ENCODE assay signal across 22 cellular contexts in the genomic region with DNA sequence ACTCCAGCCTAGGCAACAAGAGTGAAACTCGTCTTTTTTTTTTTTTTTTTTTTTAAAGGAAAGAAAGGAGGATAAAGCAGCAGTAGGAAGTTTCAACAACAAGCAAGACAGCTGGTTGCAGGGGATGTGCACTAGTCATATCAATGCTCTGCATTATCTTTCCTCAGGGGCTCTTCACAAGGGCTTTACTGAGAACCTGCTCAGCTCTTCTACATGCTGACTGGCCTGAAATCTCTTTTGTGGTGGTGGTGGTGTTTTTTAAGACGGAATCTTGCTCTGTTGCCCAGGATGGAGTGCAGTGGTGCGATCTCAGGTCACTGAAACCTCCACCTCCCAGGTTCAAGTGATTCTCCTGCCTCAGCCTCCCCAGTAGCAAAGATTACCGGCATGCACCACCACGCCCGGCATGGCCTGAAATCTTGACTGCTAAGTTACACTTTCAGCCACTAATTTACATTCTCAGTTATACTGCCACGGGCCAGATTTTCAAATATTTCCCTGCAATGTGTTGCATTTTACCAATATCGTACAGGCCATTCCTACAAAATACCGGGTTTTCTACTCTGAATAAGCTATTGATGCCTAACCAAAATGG.
"Had no signal": no experiment of that assay in that cellular context is flagged by ENCODE, and none has a peak within 500 bp of the region (broad histone marks: within the 10 kb centered on the region; RNA-seq: fewer than 3 reads in every experiment).

No MANE protein-coding gene starts in this region.

- H3K9ac ChIP-seq: neural progenitor cell had no signal

- ATAC-seq: activated CD8-positive, alpha-beta memory T cell treated with anti-CD3 and anti-CD28 coated beads, Interleukin-2, amount 10 ng/mL, durations not matched to agents 7 days and 5 days; activated T-cell treated with anti-CD3 and anti-CD28 coated beads, Interleukin-2, amount 50 U/mL, for 72 hours; gastroesophageal sphincter; left lobe of liver; lower lobe of right lung; natural killer cell had no signal

- H3K9me3 Mint-ChIP-seq: activated CD4-positive, alpha-beta memory T cell treated with anti-CD3 and anti-CD28 coated beads, Interleukin-2, amount 10 ng/mL, durations not matched to agents 7 days and 5 days; activated CD4-positive, alpha-beta T cell treated with anti-CD3 and anti-CD28 coated beads, Interleukin-2, amount 10 ng/mL, durations not matched to agents 7 days and 5 days; activated naive CD4-positive, alpha-beta T cell treated with anti-CD3 and anti-CD28 coated beads for 36 hours; activated T-cell treated with anti-CD3 and anti-CD28 coated beads, Interleukin-2, amount 50 U/mL, for 72 hours; natural killer cell; neural progenitor cell had no signal

- H3K4me1 Mint-ChIP-seq: neural progenitor cell had no signal

- H3K27me3 Mint-ChIP-seq: activated CD4-positive, alpha-beta memory T cell treated with anti-CD3 and anti-CD28 coated beads, Interleukin-2, amount 10 ng/mL, durations not matched to agents 7 days and 5 days; activated CD4-positive, alpha-beta T cell treated with anti-CD3 and anti-CD28 coated beads, Interleukin-2, amount 10 ng/mL, durations not matched to agents 7 days and 5 days; activated CD8-positive, alpha-beta memory T cell treated with anti-CD3 and anti-CD28 coated beads, Interleukin-2, amount 10 ng/mL, durations not matched to agents 7 days and 5 days had no signal

- H3K27ac Mint-ChIP-seq: activated naive CD4-positive, alpha-beta T cell treated with anti-CD3 and anti-CD28 coated beads for 36 hours; neural progenitor cell had no signal

- H3K9me3 ChIP-seq: gastroesophageal sphincter, lower lobe of right lung, right atrium auricular region, suprapubic skin, tibial nerve had no signal

- H3K4me3 Mint-ChIP-seq: activated CD4-positive, alpha-beta memory T cell treated with anti-CD3 and anti-CD28 coated beads, Interleukin-2, amount 10 ng/mL, durations not matched to agents 7 days and 5 days; activated CD4-positive, alpha-beta T cell treated with anti-CD3 and anti-CD28 coated beads, Interleukin-2, amount 10 ng/mL, durations not matched to agents 7 days and 5 days; activated CD8-positive, alpha-beta memory T cell treated with anti-CD3 and anti-CD28 coated beads, Interleukin-2, amount 10 ng/mL, durations not matched to agents 7 days and 5 days; activated naive CD4-positive, alpha-beta T cell treated with anti-CD3 and anti-CD28 coated beads for 36 hours; activated T-cell treated with anti-CD3 and anti-CD28 coated beads, Interleukin-2, amount 50 U/mL, for 72 hours; natural killer cell; neural progenitor cell had no signal

- H3K36me3 Mint-ChIP-seq: natural killer cell had no signal

- DNase-seq: activated CD4-positive, alpha-beta memory T cell treated with anti-CD3 and anti-CD28 coated beads, Interleukin-2, amount 10 ng/mL, durations not matched to agents 7 days and 5 days; activated CD4-positive, alpha-beta T cell treated with anti-CD3 and anti-CD28 coated beads for 1 hour; activated CD4-positive, alpha-beta T cell treated with anti-CD3 and anti-CD28 coated beads, Interleukin-2, amount 10 ng/mL, durations not matched to agents 7 days and 5 days; activated CD8-positive, alpha-beta memory T cell treated with anti-CD3 and anti-CD28 coated beads, Interleukin-2, amount 10 ng/mL, durations not matched to agents 7 days and 5 days; activated effector memory CD4-positive, alpha-beta T cell treated with anti-CD3 and anti-CD28 coated beads, Interleukin-2, amount 50 U/mL, for 16 hours; activated naive CD4-positive, alpha-beta T cell treated with anti-CD3 and anti-CD28 coated beads for 36 hours; activated T-cell treated with anti-CD3 and anti-CD28 coated beads, Interleukin-2, amount 50 U/mL, for 72 hours; amniotic stem cell; central memory CD4-positive, alpha-beta T cell; head of caudate nucleus; hippocampal formation; lower lobe of right lung; mesenchymal stem cell; natural killer cell; stimulated activated CD4-positive, alpha-beta T cell treated with anti-CD3 and anti-CD28 coated beads, Interleukin-4, amount 100 ng/mL, for 1 hour had no signal

- H3K4me2 ChIP-seq: neural progenitor cell had no signal

- H3K36me3 ChIP-seq: neural progenitor cell, right atrium auricular region had no signal

- H3K27me3 ChIP-seq: gastroesophageal sphincter, neural progenitor cell, right atrium auricular region, suprapubic skin, tibial nerve had no signal

- H2AFZ ChIP-seq: neural progenitor cell had no signal

- H3K27ac ChIP-seq: gastroesophageal sphincter, lower lobe of right lung, neural progenitor cell, right atrium auricular region, suprapubic skin, tibial nerve had no signal

- H3K4me3 ChIP-seq: gastroesophageal sphincter, lower lobe of right lung, neural progenitor cell, right atrium auricular region, suprapubic skin, tibial nerve had no signal

- FAIRE-seq: endothelial cell of umbilical vein had no signal

- H3K4me1 ChIP-seq: lower lobe of right lung, neural progenitor cell had no signal
